8 cellular contexts compared by ENCODE assay signal in the genomic region with DNA sequence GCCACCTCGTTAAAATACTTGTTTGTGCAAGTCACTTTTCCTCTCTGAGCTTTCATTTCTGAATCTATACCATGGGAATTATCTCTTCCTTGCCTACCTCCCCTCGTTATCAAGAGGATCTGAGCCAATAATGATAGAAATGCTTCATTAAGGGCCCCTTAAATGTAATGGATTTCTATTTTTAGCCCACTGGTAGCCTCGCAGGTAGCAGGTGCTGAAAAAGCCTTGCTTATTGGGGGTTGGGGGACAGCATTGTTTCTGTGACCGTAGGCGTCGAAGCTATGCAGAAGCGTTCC. TPM values are rescaled to one million over a fixed set of nuclear protein-coding genes. Genes with fewer than 3 reads are reported as not detected.
DNase-seq lines count a peak whose midpoint lies in the region; ATAC-seq, FAIRE-seq and TF ChIP-seq lines count a peak whose summit lies in the region.

No MANE protein-coding gene starts in this region.

- H3K9me3 ChIP-seq in K562 (replicated peaks; ENCODE audit: control insufficient read depth, insufficient read depth, low read depth, low read length) (no peaks in the 10 kb centered on the region), aorta (ENCODE audit: control insufficient read depth, low read length) (no peaks in the 10 kb centered on the region)

- H3K79me2 ChIP-seq in K562 (ENCODE audit: control insufficient read depth, insufficient read depth, low read length): peaks cover 45% of the 10 kb centered on the region

- H3K9me3 Mint-ChIP-seq in stimulated activated naive CD8-positive, alpha-beta T cell treated with anti-CD3 and anti-CD28 coated beads, Interleukin-15, Interleukin-2, amounts not matched to agents 100 ng/mL and 50 ng/mL, for 24 hours: no peaks in the 10 kb centered on the region
- no peaks in the 10 kb centered on the region for H3K9me3 Mint-ChIP-seq in mesothelial cell of epicardium

- WGBS in K562 (ENCODE audit: insufficient coverage, low coverage, missing lambda C conversion rate): 3% methylated on average over 7 of the region's 7 CpGs
- WGBS in aorta, 2 donors: 15 to 18% methylated on average over 7 of the region's 7 CpGs

- H3K27me3 ChIP-seq in K562 (ENCODE audit: control insufficient read depth in 2 of 2, insufficient read depth in 2 of 2, low read length in 2 of 2): no peaks in the 10 kb centered on the region
- no peaks in the 10 kb centered on the region for H3K27me3 ChIP-seq in aorta (ENCODE audit: control insufficient read depth in 1 of 2, insufficient read depth in 2 of 2, low read length in 1 of 2)

- peak overlapping the region; percentile 96 for H2AFZ ChIP-seq in K562 (ENCODE audit: low read depth, low read length)

- H3K27ac Mint-ChIP-seq in stimulated activated naive CD8-positive, alpha-beta T cell treated with anti-CD3 and anti-CD28 coated beads, Interleukin-15, Interleukin-2, amounts not matched to agents 100 ng/mL and 50 ng/mL, for 24 hours: peak overlapping the region; percentile 82
- peak overlapping the region; percentile 77 for H3K27ac Mint-ChIP-seq in mesothelial cell of epicardium

- no peaks in the 10 kb centered on the region for H3K9me1 ChIP-seq in K562 (ENCODE audit: control insufficient read depth, insufficient read depth, low read length)

- ATAC-seq in stimulated activated naive CD8-positive, alpha-beta T cell treated with anti-CD3 and anti-CD28 coated beads, Interleukin-15, Interleukin-2, amounts not matched to agents 100 U/mL and 50 U/mL, for 24 hours: no peak
- ATAC-seq in K562 (no peak), aorta (ENCODE audit: low FRiP score) (no peak), GM19397 (IDR thresholded peaks at IDR 0.05; ENCODE audit: unreplicated experiment) (no peak), GM19035 (IDR thresholded peaks at IDR 0.05; ENCODE audit: unreplicated experiment) (no peak)

- peaks cover 22% of the 10 kb centered on the region for H3K27me3 Mint-ChIP-seq in stimulated activated naive CD8-positive, alpha-beta T cell treated with anti-CD3 and anti-CD28 coated beads, Interleukin-15, Interleukin-2, amounts not matched to agents 100 ng/mL and 50 ng/mL, for 24 hours
- H3K27me3 Mint-ChIP-seq in mesothelial cell of epicardium (ENCODE audit: low read depth): no peaks in the 10 kb centered on the region

- H3K27ac ChIP-seq in K562 (ENCODE audit: extremely low read depth, low read depth, low read length) (peak overlapping the region; percentile 85), aorta (ENCODE audit: low read depth in 1 of 2, low read length in 2 of 2) (no peak overlapping the region)

- TF ChIP-seq EP300 in K562 (IDR thresholded peaks at IDR 0.05; ENCODE audit: low read length): no peak

- H3K4me2 ChIP-seq in K562 (ENCODE audit: insufficient read depth, low read length): peak overlapping the region; percentile 93

- H3K4me1 ChIP-seq in K562 (replicated peaks in 1 of 2; ENCODE audit: control insufficient read depth in 2 of 2, insufficient read depth in 2 of 2, low read length in 2 of 2) (peaks cover 6 to 24% of the 10 kb centered on the region in 2 experiments; a peak in 3 of 5 replicates), aorta (ENCODE audit: control insufficient read depth in 1 of 2, insufficient read depth in 2 of 2, low read length in 2 of 2) (peaks cover 0 to 3% of the 10 kb centered on the region in 2 donors)

- FAIRE-seq in K562 (lab: Jason Lieb, UNC) (peak; percentile 29), H54 (lab: Jason Lieb, UNC) (no peak)

- no peak for DNase-seq in stimulated activated naive CD8-positive, alpha-beta T cell treated with anti-CD3 and anti-CD28 coated beads, Interleukin-15, Interleukin-2, amounts not matched to agents 100 U/mL and 50 U/mL, for 24 hours
- DNase-seq in K562 (ENCODE audit: extremely low read depth in 1 of 4, low spot score in 3 of 4) (no peak), mesothelial cell of epicardium (ENCODE audit: low spot score in 2 of 2, unreplicated experiment in 2 of 2) (no peak), aorta (no peak), H54 (ENCODE audit: insufficient read length, low spot score) (no peak)

- H3K4me3 Mint-ChIP-seq in stimulated activated naive CD8-positive, alpha-beta T cell treated with anti-CD3 and anti-CD28 coated beads, Interleukin-15, Interleukin-2, amounts not matched to agents 100 ng/mL and 50 ng/mL, for 24 hours: peak overlapping the region; percentile 94
- peak overlapping the region; percentile 85 for H3K4me3 Mint-ChIP-seq in mesothelial cell of epicardium

- BruUV-seq in K562 (replicated peaks; lab: Mats Ljungman, UMichigan): no TSS peak

- intact Hi-C loops in K562 (cut with micrococcal nuclease): loop anchor here (5.0 to 10.0 kb wide), 2 partner anchors 101 to 171 kb away; no protein-coding TSS in a partner anchor
- intact Hi-C loops in aorta (cut with DNase I): loop anchor here (5.0 to 10.0 kb wide), 4 partner anchors 86 to 191 kb away; no protein-coding TSS in a partner anchor

- H3K4me1 Mint-ChIP-seq in stimulated activated naive CD8-positive, alpha-beta T cell treated with anti-CD3 and anti-CD28 coated beads, Interleukin-15, Interleukin-2, amounts not matched to agents 100 ng/mL and 50 ng/mL, for 24 hours (ENCODE audit: low read depth): peaks cover 52% of the 10 kb centered on the region
- H3K4me1 Mint-ChIP-seq in mesothelial cell of epicardium: peaks cover 32% of the 10 kb centered on the region

- TF ChIP-seq RAD21 in K562 (CRISPR knock-in tag; conservative IDR thresholded peaks at IDR 0.05 in 1 of 2, IDR thresholded peaks at IDR 0.05 in 1 of 2): no peak

- H3K9ac ChIP-seq in K562 (ENCODE audit: insufficient read depth in 1 of 2, low read depth in 2 of 2, low read length in 2 of 2): peak overlapping the region; percentile 74 to 91

- peaks cover under 1% of the 10 kb centered on the region for H3K36me3 Mint-ChIP-seq in stimulated activated naive CD8-positive, alpha-beta T cell treated with anti-CD3 and anti-CD28 coated beads, Interleukin-15, Interleukin-2, amounts not matched to agents 100 ng/mL and 50 ng/mL, for 24 hours (ENCODE audit: low read depth)
- no peaks in the 10 kb centered on the region for H3K36me3 Mint-ChIP-seq in mesothelial cell of epicardium

- peaks cover 4% of the 10 kb centered on the region; the same call in 1 of the 2 replicates for H4K20me1 ChIP-seq in K562 (replicated peaks; ENCODE audit: control insufficient read depth, insufficient read depth, low read length)

- CTCF ChIA-PET in K562 (lab: Yijun Ruan, JAX; ENCODE audit: low intra/inter-chr PET ratio): interaction anchor here (0.6 kb wide), 1 partner anchor 193 kb away, joined by 3 read pairs; no protein-coding TSS in a partner anchor

- TF ChIP-seq CTCF in K562 (IDR thresholded peaks at IDR 0.05 in 2 of 3, conservative IDR thresholded peaks at IDR 0.05 in 1 of 3; ENCODE audit: insufficient read depth in 2 of 3, low read depth in 1 of 3, low read length in 3 of 3): no peak
- TF ChIP-seq CTCF in mesothelial cell of epicardium (IDR thresholded peaks at IDR 0.05; ENCODE audit: unreplicated experiment): no peak

- in situ Hi-C loops in K562 (cut with MboI): no loop called here

- no peak for TF ChIP-seq POLR2A in K562 (conservative IDR thresholded peaks at IDR 0.05)
- no peak; the same call in 1 of the 2 replicates for TF ChIP-seq POLR2A in H54 (IDR thresholded peaks at IDR 0.05; ENCODE audit: low read depth, low read length)

- POLR2A ChIA-PET in K562 (lab: Yijun Ruan, JAX): interaction anchor here (0.6 to 2.5 kb wide), 12 partner anchors 8 to 212 kb away, joined by 3 to 18 read pairs (median 4); no protein-coding TSS in a partner anchor

- H3K4me3 ChIP-seq in K562: peak overlapping the region; percentile 97
- peak overlapping the region; percentile 23 to 37 for H3K4me3 ChIP-seq in aorta (ENCODE audit: low read length in 2 of 2)

- H3K36me3 ChIP-seq in K562 (ENCODE audit: control insufficient read depth, insufficient read depth, low read length): no peaks in the 10 kb centered on the region
- no peaks in the 10 kb centered on the region for H3K36me3 ChIP-seq in aorta (ENCODE audit: control insufficient read depth in 1 of 2, insufficient read depth in 2 of 2, low read length in 1 of 2)

TF ChIP-seq in K562, 482 proteins besides CTCF, POLR2A, EP300 and RAD21 (continues in another document):
- TF ChIP-seq CTBP1 (IDR thresholded peaks at IDR 0.05; ENCODE audit: borderline replicate concordance) (peak; percentile 63; the same call in 1 of the 2 replicates), LEF1 (IDR thresholded peaks at IDR 0.05) (0 out of 2 replicates have a peak, but pooled peaks have one; percentile 21), NR4A1 (CRISPR knock-in tag; IDR thresholded peaks at IDR 0.05) (no peak), NR4A1 (tag; IDR thresholded peaks at IDR 0.05) (0 out of 2 replicates have a peak, but pooled peaks have one; percentile 64), HMG20B (CRISPR knock-in tag; IDR thresholded peaks at IDR 0.05) (0 out of 2 replicates have a peak, but pooled peaks have one; percentile 29), CREB1 (IDR thresholded peaks at IDR 0.05) (0 out of 2 replicates have a peak, but pooled peaks have one; percentile 19), CREB1 (CRISPR knock-in tag; IDR thresholded peaks at IDR 0.05) (no peak)

RNA-seq across cellular contexts. Expression of gene PIAS1, which starts 0.5 kb away (rescaled TPM):
- 87.2 and 162 TPM in 2 replicates for total RNA-seq in K562 (2011; cell fraction: chromatin; rRNA removed; ENCODE audit: low replicate concordance)
- total RNA-seq in K562 (2011; cell fraction: nucleolus; rRNA removed): 37.2 and 53.8 TPM in 2 replicates
- total RNA-seq in K562 (2011; cell fraction: nucleoplasm; rRNA removed): 68.6 and 73.0 TPM in 2 replicates
- total RNA-seq in K562 (2014; rRNA removed): 19.6 and 25.4 TPM in 2 replicates
- total RNA-seq in K562 (2014; rRNA removed; fragmentation: Illumina TruSeq; extraction: Trizol): 28.5 and 37.5 TPM in 2 replicates
- total RNA-seq in K562 (2015; rRNA removed; fragmentation: Illumina TruSeq; extraction: Trizol): 30.4 and 31.0 TPM in 2 replicates
- total RNA-seq in K562 (2021): 25.4 and 25.7 TPM in 2 replicates
- polyA plus RNA-seq in K562 (2011; rRNA removed): 47.6 and 54.0 TPM in 2 replicates
- 49.6 and 51.8 TPM in 2 replicates for polyA plus RNA-seq in K562 (2011; cell fraction: cytosol; rRNA removed)
- polyA plus RNA-seq in K562 (2011; cell fraction: nucleus; rRNA removed): 46.2 and 52.5 TPM in 2 replicates
- polyA plus RNA-seq in K562 (2012): 28.4 and 34.6 TPM in 2 replicates
- polyA plus RNA-seq in K562 (2014; fragmentation: Illumina TruSeq; extraction: Trizol): 49.3 and 59.1 TPM in 2 replicates
- 10 to 100 TPM; 19.4 to 41.4 TPM for polyA plus RNA-seq in K562 (2014; fragmentation: Nextera tagmentation; extraction: Ambion mirVana)
- polyA plus RNA-seq in K562 (2014; rRNA removed): 18.0 and 22.9 TPM in 2 replicates
- polyA minus RNA-seq in K562 (2011; rRNA and poly(A)+ RNA removed): 87.9 and 90.2 TPM in 2 replicates
- 24.9 and 37.7 TPM in 2 replicates for polyA minus RNA-seq in K562 (2011; cell fraction: cytosol; rRNA and poly(A)+ RNA removed)
- polyA minus RNA-seq in K562 (2011; cell fraction: nucleus; rRNA and poly(A)+ RNA removed): 51.4 and 99.6 TPM in 2 replicates
- 68.2 to 71.1 TPM (median 69.2 TPM) in 3 replicates for total RNA-seq in mesothelial cell of epicardium
- 10 to 100 TPM; 43.6 to 62.9 TPM for total RNA-seq in aorta
- 10 to 100 TPM in 1 of 2 donors, 1 to 10 TPM in 1; 7.0 to 13.4 TPM for polyA plus RNA-seq in aorta
